Comparison of ENCODE assay signal across 8 cellular contexts in the genomic region with DNA sequence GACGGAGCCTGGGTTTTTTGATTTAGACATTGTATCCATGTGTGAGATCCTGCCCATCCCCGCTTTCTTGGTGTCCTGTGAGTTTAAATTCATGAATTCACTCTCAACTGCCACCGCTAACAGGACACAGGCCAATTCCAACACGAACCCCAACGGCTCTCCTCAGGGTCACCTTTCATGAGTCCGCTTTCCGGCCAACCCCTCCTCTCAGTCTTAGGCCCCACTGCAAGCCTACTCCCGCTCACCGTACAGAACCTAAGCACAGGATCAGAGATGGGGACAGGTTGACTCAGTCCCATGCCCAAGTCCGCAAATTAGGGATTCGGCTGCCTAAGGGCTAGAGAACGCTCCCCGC. TPM values are rescaled to one million over a fixed set of nuclear protein-coding genes. Genes with fewer than 3 reads are reported as not detected.
A peak's percentile ranks its signal among the peaks of the same experiment; 100 is the strongest.
DNase-seq lines count a peak whose midpoint lies in the region; ATAC-seq and TF ChIP-seq lines count a peak whose summit lies in the region.

No MANE protein-coding gene starts in this region.

- H3K9me3 ChIP-seq in cardiac muscle cell (ENCODE audit: low read depth) (no peaks in the 10 kb centered on the region), liver (ENCODE audit: control insufficient read depth in 4 of 4, low read length in 3 of 4) (no peaks in the 10 kb centered on the region), upper lobe of right lung (no peaks in the 10 kb centered on the region)

- H3K4me1 ChIP-seq in cardiac muscle cell (ENCODE audit: low read depth) = peaks cover 3% of the 10 kb centered on the region
- H3K4me1 ChIP-seq in liver (ENCODE audit: control insufficient read depth in 4 of 4, insufficient read depth in 4 of 4, low read length in 3 of 4) = peaks cover 7 to 43% (median 27%) of the 10 kb centered on the region in 4 donors
- H3K4me1 ChIP-seq in upper lobe of right lung = peaks cover 15% of the 10 kb centered on the region

- peak overlapping the region; percentile 83 for H3K4me3 Mint-ChIP-seq in activated naive CD8-positive, alpha-beta T cell treated with anti-CD3 and anti-CD28 coated beads for 36 hours

- H3K27ac ChIP-seq in cardiac muscle cell (no peak overlapping the region), liver (ENCODE audit: low read depth in 1 of 2, low read length in 2 of 2) (peak overlapping the region; percentile 72 to 75), upper lobe of right lung (peak overlapping the region; percentile 78)

- 5% methylated on average over 13 of the region's 13 CpGs for WGBS in liver

- H3K36me3 ChIP-seq in cardiac muscle cell (no peaks in the 10 kb centered on the region), liver (ENCODE audit: control insufficient read depth in 4 of 4, insufficient read depth in 3 of 4, low read depth in 1 of 4, low read length in 3 of 4) (peaks cover 0 to 3% (median 0%) of the 10 kb centered on the region in 4 donors), upper lobe of right lung (no peaks in the 10 kb centered on the region)

- no peak for DNase-seq in cardiac muscle cell (ENCODE audit: low read depth in 1 of 2, low spot score in 1 of 2)
- DNase-seq in Right ventricle myocardium inferior (ENCODE audit: missing footprints) = no peak
- no peak for DNase-seq in activated naive CD8-positive, alpha-beta T cell treated with anti-CD3 and anti-CD28 coated beads for 36 hours
- DNase-seq in upper lobe of right lung = no peak
- no peak for DNase-seq in sciatic nerve (ENCODE audit: low spot score)

- no peak for ATAC-seq in Right ventricle myocardium inferior
- no peak for ATAC-seq in upper lobe of right lung
- no peak for ATAC-seq in GM21447 (IDR thresholded peaks at IDR 0.05; ENCODE audit: unreplicated experiment)
- ATAC-seq in GM19351 (IDR thresholded peaks at IDR 0.05; ENCODE audit: unreplicated experiment) = no peak
- no peak for ATAC-seq in sciatic nerve

- peaks cover 6% of the 10 kb centered on the region for H3K36me3 Mint-ChIP-seq in activated naive CD8-positive, alpha-beta T cell treated with anti-CD3 and anti-CD28 coated beads for 36 hours

- H3K27ac Mint-ChIP-seq in activated naive CD8-positive, alpha-beta T cell treated with anti-CD3 and anti-CD28 coated beads for 36 hours = no peak overlapping the region

- TF ChIP-seq CTCF in cardiac muscle cell (IDR thresholded peaks at IDR 0.05; ENCODE audit: low read depth, low read length) = no peak
- TF ChIP-seq CTCF in liver (IDR thresholded peaks at IDR 0.05; ENCODE audit: low read depth, low read length, missing input control) = no peak
- no peak for TF ChIP-seq CTCF in upper lobe of right lung (IDR thresholded peaks at IDR 0.05)

- peaks cover 63% of the 10 kb centered on the region for H3K27me3 ChIP-seq in cardiac muscle cell
- no peaks in the 10 kb centered on the region for H3K27me3 ChIP-seq in liver (ENCODE audit: control insufficient read depth in 4 of 4, insufficient read depth in 4 of 4, low read length in 3 of 4)
- no peaks in the 10 kb centered on the region for H3K27me3 ChIP-seq in upper lobe of right lung

- H3K4me3 ChIP-seq in cardiac muscle cell = peak overlapping the region; percentile 39
- H3K4me3 ChIP-seq in liver (ENCODE audit: low read depth in 1 of 3, low read length in 3 of 3) = peak overlapping the region; percentile 81 to 99 (median 82)
- H3K4me3 ChIP-seq in upper lobe of right lung = peak overlapping the region; percentile 79

- H3K9me3 Mint-ChIP-seq in activated naive CD8-positive, alpha-beta T cell treated with anti-CD3 and anti-CD28 coated beads for 36 hours = no peaks in the 10 kb centered on the region

- peak overlapping the region; percentile 64 to 97 for H3K9ac ChIP-seq in liver (ENCODE audit: low read depth in 1 of 2, low read length in 2 of 2)

- TF ChIP-seq RAD21 in liver (IDR thresholded peaks at IDR 0.05) = no peak

- peaks cover 9% of the 10 kb centered on the region for H3K4me1 Mint-ChIP-seq in activated naive CD8-positive, alpha-beta T cell treated with anti-CD3 and anti-CD28 coated beads for 36 hours

- no peaks in the 10 kb centered on the region for H3K27me3 Mint-ChIP-seq in activated naive CD8-positive, alpha-beta T cell treated with anti-CD3 and anti-CD28 coated beads for 36 hours

- intact Hi-C loops in Right ventricle myocardium inferior (cut with DNase I) (loop anchor here (2.0 to 5.0 kb wide), 2 partner anchors 226 to 270 kb away; a partner anchor contains a TSS), upper lobe of right lung (cut with DNase I) (no loop called here), sciatic nerve (cut with DNase I) (loop anchor here (10.0 kb wide), 1 partner anchor 268 kb away; a partner anchor contains a TSS)

TF ChIP-seq in liver, 16 proteins besides CTCF, POLR2A, EP300 and RAD21:
- TF ChIP-seq FOXA1 (IDR thresholded peaks at IDR 0.05) (no peak), FOXA2 (IDR thresholded peaks at IDR 0.05) (no peak), HNF4A (conservative IDR thresholded peaks at IDR 0.05) (peak; percentile 30 to 49), RXRA (IDR thresholded peaks at IDR 0.05) (peak; percentile 13 to 52), HNF4G (IDR thresholded peaks at IDR 0.05) (no peak), SP1 (IDR thresholded peaks at IDR 0.05) (peak; percentile 47)

RNA-seq across cellular contexts. Expression of a gene that starts 0.2 kb away (rescaled TPM):
- total RNA-seq in cardiac muscle cell (131 and 134 TPM in 2 replicates), Right ventricle myocardium inferior (132 TPM), liver (100 to 1,000 TPM; 122 to 811 TPM), upper lobe of right lung (140 TPM), sciatic nerve (109 TPM)
- polyA plus RNA-seq in cardiac muscle cell (236 and 259 TPM in 2 replicates), liver (100 to 1,000 TPM; 330 to 727 TPM)
- total RNA-seq in activated naive CD8-positive, alpha-beta T cell treated with anti-CD3 and anti-CD28 coated beads for 36 hours = 10 to 100 TPM; 63.9 to 66.2 TPM

RNA-seq across cellular contexts. Expression of a gene that starts 5.3 kb away (rescaled TPM):
- 25.6 and 74.9 TPM in 2 replicates for total RNA-seq in cardiac muscle cell
- polyA plus RNA-seq in cardiac muscle cell = 31.0 and 68.7 TPM in 2 replicates
- total RNA-seq in Right ventricle myocardium inferior = 136 TPM
- total RNA-seq in activated naive CD8-positive, alpha-beta T cell treated with anti-CD3 and anti-CD28 coated beads for 36 hours = 10 to 100 TPM; 28.5 to 29.1 TPM
- 100 to 1,000 TPM in 1 of 2 donors, 10 to 100 TPM in 1; 37.8 to 591 TPM for total RNA-seq in liver
- 100 to 1,000 TPM; 269 to 302 TPM for polyA plus RNA-seq in liver
- 123 TPM for total RNA-seq in upper lobe of right lung
- 233 TPM for total RNA-seq in sciatic nerve
